ENCODE assay signal across 31 cellular contexts in the genomic region with DNA sequence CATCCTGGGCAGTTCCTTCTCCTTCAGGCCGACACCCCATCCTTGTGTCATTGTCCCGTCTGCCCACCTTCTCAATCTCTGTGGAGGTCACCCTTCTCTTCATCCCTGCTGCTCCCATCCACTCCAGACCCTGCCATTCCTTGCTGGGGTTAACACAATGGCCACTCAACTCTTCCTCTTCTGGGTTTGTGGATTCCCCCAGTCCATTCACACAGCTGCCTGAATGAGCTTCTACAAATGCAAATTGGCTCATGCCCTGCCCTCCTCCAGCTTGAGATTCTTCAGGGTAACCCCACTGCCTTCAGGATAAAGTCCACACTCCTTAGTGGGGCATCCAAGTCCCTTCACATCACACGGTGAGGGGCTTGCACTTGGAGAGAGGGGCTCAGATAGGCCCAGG. TPM values are rescaled to one million over a fixed set of nuclear protein-coding genes. Genes with fewer than 3 reads are reported as not detected.
"Had no signal": no experiment of that assay in that cellular context is flagged by ENCODE, and none has a peak within 500 bp of the region (broad histone marks: within the 10 kb centered on the region; RNA-seq: fewer than 3 reads in every experiment).

No MANE protein-coding gene starts in this region.

- H3K27me3 Mint-ChIP-seq: activated CD4-positive, alpha-beta T cell treated with anti-CD3 and anti-CD28 coated beads for 36 hours; activated CD4-positive, alpha-beta T cell treated with anti-CD3 and anti-CD28 coated beads, Interleukin-2, amount 10 ng/mL, durations not matched to agents 7 days and 5 days; activated naive CD8-positive, alpha-beta T cell had no signal

- H3K4me1 Mint-ChIP-seq: activated CD4-positive, alpha-beta T cell treated with anti-CD3 and anti-CD28 coated beads for 36 hours; activated CD4-positive, alpha-beta T cell treated with anti-CD3 and anti-CD28 coated beads, Interleukin-2, amount 10 ng/mL, durations not matched to agents 7 days and 5 days; activated naive CD4-positive, alpha-beta T cell treated with anti-CD3 and anti-CD28 coated beads, Interleukin-2, amount 10 ng/mL, durations not matched to agents 7 days and 5 days; activated naive CD8-positive, alpha-beta T cell treated with anti-CD3 and anti-CD28 coated beads, Interleukin-2, amount 50 U/mL, for 24 hours had no signal

- H3K9me3 ChIP-seq: SJCRH30 had no signal

- ATAC-seq: activated CD4-positive, alpha-beta T cell treated with anti-CD3 and anti-CD28 coated beads for 36 hours; activated CD4-positive, CD25-positive, alpha-beta regulatory T cell treated with anti-CD3 and anti-CD28 coated beads, Interleukin-2, amount 50 U/mL, for 24 hours; activated CD8-positive, alpha-beta T cell treated with anti-CD3 and anti-CD28 coated beads, Interleukin-2, amount 10 ng/mL, durations not matched to agents 7 days and 5 days; activated naive CD8-positive, alpha-beta T cell treated with anti-CD3 and anti-CD28 coated beads, Interleukin-2, amount 50 U/mL, for 24 hours; Panc1 had no signal

- H3K4me1 ChIP-seq: SJCRH30 had no signal

- DNase-seq: activated CD4-positive, alpha-beta T cell treated with anti-CD3 and anti-CD28 coated beads for 36 hours; activated CD4-positive, alpha-beta T cell treated with anti-CD3 and anti-CD28 coated beads, Interleukin-2, amount 10 ng/mL, durations not matched to agents 7 days and 5 days; activated CD4-positive, alpha-beta T cell treated with anti-CD3 and anti-CD28 coated beads, Interleukin-2, amount 50 U/mL, for 48 hours; activated CD8-positive, alpha-beta memory T cell treated with anti-CD3 and anti-CD28 coated beads, Interleukin-2, amount 50 U/mL, for 4 hours; activated CD8-positive, alpha-beta T cell treated with anti-CD3 and anti-CD28 coated beads, Interleukin-2, amount 10 ng/mL, durations not matched to agents 7 days and 5 days; activated effector memory CD4-positive, alpha-beta T cell treated with Interleukin-2 at 50 U/mL for 16 hours; activated naive CD4-positive, alpha-beta T cell treated with anti-CD3 and anti-CD28 coated beads, Interleukin-2, amount 10 ng/mL, durations not matched to agents 7 days and 5 days; activated naive CD8-positive, alpha-beta T cell treated with anti-CD3 and anti-CD28 coated beads, Interleukin-2, amount 50 U/mL, for 24 hours; anterior cingulate cortex; central memory CD4-positive, alpha-beta T cell; MM.1S; MV-4-11; NCI-H1092; NCI-H1436 treated with DMSO at 0.1 percent for 48 hours; NCI-H1694 treated with DMSO at 0.1 percent for 48 hours; NCI-H2029; NCI-H345; NCI-H524 treated with DMSO at 0.1 percent for 48 hours; SHP77; SJCRH30 had no signal

- H3K36me3 ChIP-seq: SJCRH30 had no signal

- H3K4me3 ChIP-seq: SJCRH30, SK-N-MC had no signal

- H3K27ac Mint-ChIP-seq: activated CD4-positive, alpha-beta T cell treated with anti-CD3 and anti-CD28 coated beads for 36 hours; activated CD4-positive, alpha-beta T cell treated with anti-CD3 and anti-CD28 coated beads, Interleukin-2, amount 10 ng/mL, durations not matched to agents 7 days and 5 days; activated CD8-positive, alpha-beta T cell treated with anti-CD3 and anti-CD28 coated beads, Interleukin-2, amount 10 ng/mL, durations not matched to agents 7 days and 5 days; activated naive CD4-positive, alpha-beta T cell treated with anti-CD3 and anti-CD28 coated beads, Interleukin-2, amount 10 ng/mL, durations not matched to agents 7 days and 5 days; activated naive CD8-positive, alpha-beta T cell; activated naive CD8-positive, alpha-beta T cell treated with anti-CD3 and anti-CD28 coated beads, Interleukin-2, amount 50 U/mL, for 24 hours; brain; T-helper 2 cell treated with Interferon-gamma antibody and Interleukin-4, amounts not matched to agents 5 μg/mL and 100 μg/mL, for 36 hours had no signal

- H3K4me3 Mint-ChIP-seq: activated CD4-positive, alpha-beta T cell treated with anti-CD3 and anti-CD28 coated beads for 36 hours; activated CD4-positive, alpha-beta T cell treated with anti-CD3 and anti-CD28 coated beads, Interleukin-2, amount 10 ng/mL, durations not matched to agents 7 days and 5 days; activated CD8-positive, alpha-beta T cell treated with anti-CD3 and anti-CD28 coated beads, Interleukin-2, amount 10 ng/mL, durations not matched to agents 7 days and 5 days; activated naive CD4-positive, alpha-beta T cell treated with anti-CD3 and anti-CD28 coated beads, Interleukin-2, amount 10 ng/mL, durations not matched to agents 7 days and 5 days; activated naive CD8-positive, alpha-beta T cell; activated naive CD8-positive, alpha-beta T cell treated with anti-CD3 and anti-CD28 coated beads, Interleukin-2, amount 50 U/mL, for 24 hours; brain; T-helper 2 cell treated with Interferon-gamma antibody and Interleukin-4, amounts not matched to agents 5 μg/mL and 100 μg/mL, for 36 hours had no signal

- H3K27ac ChIP-seq: SJCRH30, SK-N-MC had no signal

- FAIRE-seq: TTC549 had no signal

- H3K9me3 Mint-ChIP-seq: activated CD4-positive, alpha-beta T cell treated with anti-CD3 and anti-CD28 coated beads, Interleukin-2, amount 10 ng/mL, durations not matched to agents 7 days and 5 days; activated naive CD4-positive, alpha-beta T cell treated with anti-CD3 and anti-CD28 coated beads, Interleukin-2, amount 10 ng/mL, durations not matched to agents 7 days and 5 days; activated naive CD8-positive, alpha-beta T cell treated with anti-CD3 and anti-CD28 coated beads, Interleukin-2, amount 50 U/mL, for 24 hours; brain; T-helper 2 cell treated with Interferon-gamma antibody and Interleukin-4, amounts not matched to agents 5 μg/mL and 100 μg/mL, for 36 hours had no signal

- H3K36me3 Mint-ChIP-seq: activated naive CD4-positive, alpha-beta T cell treated with anti-CD3 and anti-CD28 coated beads, Interleukin-2, amount 10 ng/mL, durations not matched to agents 7 days and 5 days; activated naive CD8-positive, alpha-beta T cell; brain had no signal

RNA-seq across cellular contexts. Expression of gene PRMT8, which starts 17.2 kb away (rescaled TPM):
- total RNA-seq: activated CD4-positive, alpha-beta T cell treated with anti-CD3 and anti-CD28 coated beads for 36 hours; activated CD4-positive, alpha-beta T cell treated with anti-CD3 and anti-CD28 coated beads, Interleukin-2, amount 10 ng/mL, durations not matched to agents 7 days and 5 days; activated CD8-positive, alpha-beta T cell treated with anti-CD3 and anti-CD28 coated beads, Interleukin-2, amount 10 ng/mL, durations not matched to agents 7 days and 5 days; LHCN-M2; NCI-H460; RPMI7951; SJCRH30; T-helper 1 cell treated with Interleukin-12 subunit alpha and Interleukin-12 subunit beta and Interleukin-4 antibody, amounts not matched to agents 30 ng/mL and 1 ng/mL, for 36 hours had no signal
